ENCODE assay signal across 11 cellular contexts in the genomic region with DNA sequence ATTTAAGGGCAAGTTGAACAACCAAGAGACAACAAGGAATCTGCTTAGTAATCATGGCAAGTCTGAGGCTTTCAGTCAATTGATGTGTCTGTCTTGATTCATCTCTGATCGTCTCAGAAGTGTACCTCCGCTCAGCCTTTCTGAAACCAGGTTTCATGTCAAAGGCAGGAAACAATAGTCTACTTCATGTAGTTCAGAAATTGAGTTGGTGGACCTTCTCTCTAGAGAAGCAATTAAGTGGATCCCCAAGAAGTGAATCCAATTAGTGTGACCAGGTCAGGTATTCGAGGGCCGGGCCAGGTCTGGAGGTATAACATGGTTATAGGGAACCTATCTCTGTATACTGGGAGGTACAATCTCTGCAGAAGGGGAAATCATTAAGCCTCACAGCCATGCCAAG. TPM values are rescaled to one million over a fixed set of nuclear protein-coding genes. Genes with fewer than 3 reads are reported as not detected.
DNase-seq lines count a peak whose midpoint lies in the region; ATAC-seq and TF ChIP-seq lines count a peak whose summit lies in the region.
"Had no signal": no experiment of that assay in that cellular context is flagged by ENCODE, and none has a peak within 500 bp of the region (broad histone marks: within the 10 kb centered on the region; RNA-seq: fewer than 3 reads in every experiment).

No MANE protein-coding gene starts in this region.

- ATAC-seq in activated CD4-positive, alpha-beta T cell treated with anti-CD3 and anti-CD28 coated beads for 36 hours: peak; percentile 56
- ATAC-seq in GM21381 (IDR thresholded peaks at IDR 0.05; ENCODE audit: unreplicated experiment) (peak; percentile 35), HG03139 (IDR thresholded peaks at IDR 0.05; ENCODE audit: unreplicated experiment) (peak; percentile 32)

- peaks cover 86% of the 10 kb centered on the region for H3K4me1 Mint-ChIP-seq in activated CD4-positive, alpha-beta T cell treated with anti-CD3 and anti-CD28 coated beads for 36 hours
- H3K4me1 Mint-ChIP-seq in activated naive CD8-positive, alpha-beta T cell treated with anti-CD3 and anti-CD28 coated beads for 36 hours: peaks cover 80% of the 10 kb centered on the region
- H3K4me1 Mint-ChIP-seq: immature natural killer cell had no signal

- H3K27me3 Mint-ChIP-seq in activated CD4-positive, alpha-beta T cell treated with anti-CD3 and anti-CD28 coated beads for 36 hours: no peaks in the 10 kb centered on the region
- H3K27me3 Mint-ChIP-seq in activated naive CD8-positive, alpha-beta T cell treated with anti-CD3 and anti-CD28 coated beads for 36 hours: no peaks in the 10 kb centered on the region

- no peaks in the 10 kb centered on the region for H3K9me3 Mint-ChIP-seq in activated CD4-positive, alpha-beta T cell treated with anti-CD3 and anti-CD28 coated beads for 36 hours (ENCODE audit: low read depth)
- H3K9me3 Mint-ChIP-seq in activated naive CD8-positive, alpha-beta T cell treated with anti-CD3 and anti-CD28 coated beads for 36 hours: peaks cover 5% of the 10 kb centered on the region
- H3K9me3 Mint-ChIP-seq: immature natural killer cell had no signal

- POLR2A ChIA-PET in activated CD4-positive, alpha-beta T cell treated with anti-CD3 and anti-CD28 coated beads for 36 hours (lab: Charles Lee): interaction anchor here (0.6 to 0.7 kb wide), 2 partner anchors 85 to 92 kb away, joined by 3 to 4 read pairs; no protein-coding TSS in a partner anchor

- H3K27ac ChIP-seq in stomach: no peak overlapping the region

- peak overlapping the region; percentile 90 for H3K27ac Mint-ChIP-seq in activated CD4-positive, alpha-beta T cell treated with anti-CD3 and anti-CD28 coated beads for 36 hours
- peak overlapping the region; percentile 98 for H3K27ac Mint-ChIP-seq in activated naive CD8-positive, alpha-beta T cell treated with anti-CD3 and anti-CD28 coated beads for 36 hours
- H3K27ac Mint-ChIP-seq: immature natural killer cell had no signal

- intact Hi-C loops in activated CD4-positive, alpha-beta T cell treated with anti-CD3 and anti-CD28 coated beads for 36 hours (cut with DNase I, micrococcal nuclease): loop anchor here (1.0 to 5.0 kb wide), 5 partner anchors 8 to 1246 kb away; a partner anchor contains a TSS
- intact Hi-C loops in stomach (cut with DNase I; ENCODE audit: low total_unique reads): no loop called here

- H3K36me3 ChIP-seq in stomach: no peaks in the 10 kb centered on the region

- no peaks in the 10 kb centered on the region for H3K27me3 ChIP-seq in stomach

- no peak for TF ChIP-seq CTCF in stomach (IDR thresholded peaks at IDR 0.05)

- no peaks in the 10 kb centered on the region for H3K4me1 ChIP-seq in stomach

- 81 to 96% (median 89%) methylated on average over 4 of the region's 4 CpGs for WGBS in stomach, 5 donors

- peak overlapping the region; percentile 42 for H3K4me3 Mint-ChIP-seq in activated CD4-positive, alpha-beta T cell treated with anti-CD3 and anti-CD28 coated beads for 36 hours
- H3K4me3 Mint-ChIP-seq in activated naive CD8-positive, alpha-beta T cell treated with anti-CD3 and anti-CD28 coated beads for 36 hours: peak overlapping the region; percentile 29
- H3K4me3 Mint-ChIP-seq: immature natural killer cell had no signal

- peaks cover 34% of the 10 kb centered on the region for H3K36me3 Mint-ChIP-seq in activated CD4-positive, alpha-beta T cell treated with anti-CD3 and anti-CD28 coated beads for 36 hours (ENCODE audit: low read depth)
- peaks cover 63% of the 10 kb centered on the region for H3K36me3 Mint-ChIP-seq in activated naive CD8-positive, alpha-beta T cell treated with anti-CD3 and anti-CD28 coated beads for 36 hours
- H3K36me3 Mint-ChIP-seq: immature natural killer cell had no signal

- TF ChIP-seq EP300 in stomach (IDR thresholded peaks at IDR 0.05): no peak

- TF ChIP-seq POLR2A in stomach (IDR thresholded peaks at IDR 0.05): no peak

- DNase-seq in activated CD4-positive, alpha-beta T cell treated with anti-CD3 and anti-CD28 coated beads for 36 hours: peak; percentile 62
- no peak for DNase-seq in activated CD4-positive, alpha-beta T cell treated with anti-CD3 and anti-CD28 coated beads for 4 hours
- no peak for DNase-seq in activated naive CD8-positive, alpha-beta T cell treated with anti-CD3 and anti-CD28 coated beads for 36 hours
- no peak for DNase-seq in hypothalamus (lab: John Stamatoyannopoulos, UW)
- no peak for DNase-seq in NCI-H446 (lab: John Stamatoyannopoulos, UW)
- no peak for DNase-seq in stomach
- DNase-seq: 8988T, immature natural killer cell, Karpas-422 had no signal

- no peak overlapping the region for H3K4me3 ChIP-seq in stomach

- no peaks in the 10 kb centered on the region for H3K9me3 ChIP-seq in stomach

- CTCF ChIA-PET in activated CD4-positive, alpha-beta T cell treated with anti-CD3 and anti-CD28 coated beads for 36 hours (lab: Charles Lee): interaction anchor here (0.6 to 2.0 kb wide), 3 partner anchors 24 to 108 kb away, joined by 3 to 7 read pairs (median 5); no protein-coding TSS in a partner anchor

RNA-seq across cellular contexts. Expression of a gene that starts 31.9 kb away (rescaled TPM):
- 10 to 100 TPM; 24.7 to 25.9 TPM for total RNA-seq in activated CD4-positive, alpha-beta T cell treated with anti-CD3 and anti-CD28 coated beads for 36 hours
- 10 to 100 TPM; 37.9 to 39.7 TPM for total RNA-seq in activated naive CD8-positive, alpha-beta T cell treated with anti-CD3 and anti-CD28 coated beads for 36 hours
- 10 to 100 TPM in 3 of 5 donors, 1 to 10 TPM in 1, under 1 TPM in 1; 0.45 to 72.4 (median 13.4) TPM for total RNA-seq in stomach
- 1 to 10 TPM; 1.6 to 8.2 (median 7.2) TPM for polyA plus RNA-seq in stomach

RNA-seq across cellular contexts. Expression of a gene that starts 45.7 kb away (rescaled TPM):
- 10 to 100 TPM; 28.5 to 30.4 TPM for total RNA-seq in activated CD4-positive, alpha-beta T cell treated with anti-CD3 and anti-CD28 coated beads for 36 hours
- 10 to 100 TPM; 33.6 to 35.1 TPM for total RNA-seq in activated naive CD8-positive, alpha-beta T cell treated with anti-CD3 and anti-CD28 coated beads for 36 hours
- total RNA-seq in stomach: 10 to 100 TPM in 3 of 5 donors, 1 to 10 TPM in 2; 1.7 to 48.7 (median 10.7) TPM
- 10 to 100 TPM; 52.0 to 88.4 (median 60.8) TPM for polyA plus RNA-seq in stomach
